Comparison of ENCODE assay signal across 16 cellular contexts in the genomic region with DNA sequence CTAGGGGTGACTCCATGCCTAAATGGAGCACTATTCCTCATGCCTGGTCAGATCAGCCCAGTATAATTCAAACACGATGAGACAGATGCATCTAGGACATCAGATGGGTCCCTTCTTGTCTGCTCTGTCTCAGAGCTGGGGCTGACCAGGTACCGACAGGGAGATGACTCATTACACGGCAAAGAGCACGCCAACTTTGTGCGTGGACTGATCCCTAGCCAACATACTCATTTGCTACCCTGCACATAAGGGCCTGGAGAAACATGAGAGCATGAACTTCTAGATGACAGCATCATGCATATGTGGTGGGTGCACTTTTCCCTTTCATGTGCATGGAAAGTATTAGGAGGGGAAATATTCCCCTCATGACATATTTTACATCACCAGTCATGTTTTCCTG. TPM values are rescaled to one million over a fixed set of nuclear protein-coding genes. Genes with fewer than 3 reads are reported as not detected.
DNase-seq lines count a peak whose midpoint lies in the region; ATAC-seq, FAIRE-seq and TF ChIP-seq lines count a peak whose summit lies in the region.
"Had no signal": no experiment of that assay in that cellular context is flagged by ENCODE, and none has a peak within 500 bp of the region (broad histone marks: within the 10 kb centered on the region; RNA-seq: fewer than 3 reads in every experiment).

No MANE protein-coding gene starts in this region.

- no peak overlapping the region for H2AFZ ChIP-seq in GM23248
- no peak overlapping the region for H2AFZ ChIP-seq in astrocyte (ENCODE audit: low read depth, low read length)

- TF ChIP-seq CTCF in activated CD8-positive, alpha-beta T cell treated with anti-CD3 and anti-CD28 coated beads for 36 hours (IDR thresholded peaks at IDR 0.05): no peak
- TF ChIP-seq CTCF in astrocyte (IDR thresholded peaks at IDR 0.05; ENCODE audit: insufficient read depth, low read depth, low read length): no peak
- no peak for TF ChIP-seq CTCF in fibroblast of mammary gland (conservative IDR thresholded peaks at IDR 0.05; ENCODE audit: control insufficient read depth, insufficient read depth, low read depth, low read length)

- CTCF ChIA-PET in activated CD8-positive, alpha-beta T cell treated with anti-CD3 and anti-CD28 coated beads for 36 hours (lab: Charles Lee): interaction anchor here (1.2 kb wide), 1 partner anchor 302 kb away, joined by 4 read pairs; no protein-coding TSS in a partner anchor
- CTCF ChIA-PET in activated CD8-positive, alpha-beta T cell treated with anti-CD3 and anti-CD28 coated beads, Interleukin-2, amount 10 ng/mL, durations not matched to agents 7 days and 5 days (lab: Charles Lee): interaction anchor here (1.1 kb wide), 1 partner anchor 302 kb away, joined by 3 read pairs; no protein-coding TSS in a partner anchor

- in situ Hi-C loops in GM23248 (cut with MboI): no loop called here

- no peak for FAIRE-seq in astrocyte (lab: Jason Lieb, UNC)
- FAIRE-seq: GM12878, H1 had no signal

- H3K4me1 Mint-ChIP-seq in activated CD8-positive, alpha-beta T cell treated with anti-CD3 and anti-CD28 coated beads for 36 hours (ENCODE audit: low read depth): peaks cover 25% of the 10 kb centered on the region
- H3K4me1 Mint-ChIP-seq in activated CD8-positive, alpha-beta T cell treated with anti-CD3 and anti-CD28 coated beads, Interleukin-2, amount 10 ng/mL, durations not matched to agents 7 days and 5 days (ENCODE audit: low read depth): peaks cover 24% of the 10 kb centered on the region
- peaks cover 10% of the 10 kb centered on the region for H3K4me1 Mint-ChIP-seq in astrocyte (ENCODE audit: low read depth, unreplicated experiment)

- no peaks in the 10 kb centered on the region for H3F3A ChIP-seq in GM23248 (ENCODE audit: insufficient read depth)

- H4K20me1 ChIP-seq in GM23248 (ENCODE audit: insufficient read depth) (no peaks in the 10 kb centered on the region), astrocyte (ENCODE audit: insufficient read depth, low read length) (no peaks in the 10 kb centered on the region)
- H4K20me1 ChIP-seq: BLaER1 treated with 17β-estradiol and CSF1 and Interleukin-3, amounts not matched to agents 10 nM and 100 nM had no signal

- peaks cover 2% of the 10 kb centered on the region for H3K27me3 Mint-ChIP-seq in activated CD8-positive, alpha-beta T cell treated with anti-CD3 and anti-CD28 coated beads for 36 hours
- H3K27me3 Mint-ChIP-seq in activated CD8-positive, alpha-beta T cell treated with anti-CD3 and anti-CD28 coated beads, Interleukin-2, amount 10 ng/mL, durations not matched to agents 7 days and 5 days (ENCODE audit: low read depth): peaks cover 9% of the 10 kb centered on the region
- H3K27me3 Mint-ChIP-seq in astrocyte (ENCODE audit: low read depth, unreplicated experiment): peaks cover 23% of the 10 kb centered on the region

- H3K9ac ChIP-seq in GM23248 (no peak overlapping the region), astrocyte (ENCODE audit: low read length) (no peak overlapping the region)
- H3K9ac ChIP-seq: BLaER1 treated with 17β-estradiol and CSF1 and Interleukin-3, amounts not matched to agents 10 nM and 100 nM had no signal

- H3K9me3 Mint-ChIP-seq in activated CD8-positive, alpha-beta T cell treated with anti-CD3 and anti-CD28 coated beads for 36 hours: no peaks in the 10 kb centered on the region
- no peaks in the 10 kb centered on the region for H3K9me3 Mint-ChIP-seq in activated CD8-positive, alpha-beta T cell treated with anti-CD3 and anti-CD28 coated beads, Interleukin-2, amount 10 ng/mL, durations not matched to agents 7 days and 5 days (ENCODE audit: insufficient read depth)
- H3K9me3 Mint-ChIP-seq in astrocyte (ENCODE audit: unreplicated experiment): no peaks in the 10 kb centered on the region
- H3K9me3 Mint-ChIP-seq: CD4-positive, CD25-positive, alpha-beta regulatory T cell had no signal

- H3K27ac ChIP-seq in GM23248: no peak overlapping the region
- no peak overlapping the region for H3K27ac ChIP-seq in astrocyte (ENCODE audit: low read depth, low read length)
- H3K27ac ChIP-seq: 22Rv1 had no signal

- peaks cover 8% of the 10 kb centered on the region for H3K4me1 ChIP-seq in GM23248 (ENCODE audit: insufficient read depth)
- peaks cover 5% of the 10 kb centered on the region for H3K4me1 ChIP-seq in astrocyte (ENCODE audit: insufficient read depth, low read length)

- H3K27ac Mint-ChIP-seq in activated CD8-positive, alpha-beta T cell treated with anti-CD3 and anti-CD28 coated beads for 36 hours: no peak overlapping the region
- H3K27ac Mint-ChIP-seq in activated CD8-positive, alpha-beta T cell treated with anti-CD3 and anti-CD28 coated beads, Interleukin-2, amount 10 ng/mL, durations not matched to agents 7 days and 5 days: no peak overlapping the region
- H3K27ac Mint-ChIP-seq in astrocyte (ENCODE audit: unreplicated experiment): no peak overlapping the region

- H3K4me2 ChIP-seq in GM23248 (ENCODE audit: unreplicated experiment) (no peak overlapping the region), astrocyte (ENCODE audit: low read length) (no peak overlapping the region)

- H3K36me3 ChIP-seq in GM23248 (ENCODE audit: low read depth) (no peaks in the 10 kb centered on the region), astrocyte (ENCODE audit: insufficient read depth, low read length) (no peaks in the 10 kb centered on the region)
- H3K36me3 ChIP-seq: BLaER1 treated with 17β-estradiol and CSF1 and Interleukin-3, amounts not matched to agents 10 nM and 100 nM; HAP-1 had no signal

- H3K27me3 ChIP-seq in GM23248 (replicated peaks; ENCODE audit: insufficient read depth) (peaks cover 9% of the 10 kb centered on the region; the same call in 1 of the 2 replicates), astrocyte (ENCODE audit: insufficient read depth, low read length) (no peaks in the 10 kb centered on the region)
- H3K27me3 ChIP-seq: BLaER1 treated with 17β-estradiol and CSF1 and Interleukin-3, amounts not matched to agents 10 nM and 100 nM had no signal

- peak; percentile 3 for DNase-seq in activated CD8-positive, alpha-beta T cell treated with anti-CD3 and anti-CD28 coated beads for 36 hours
- no peak for DNase-seq in activated CD8-positive, alpha-beta T cell treated with anti-CD3 and anti-CD28 coated beads, Interleukin-2, amount 10 ng/mL, durations not matched to agents 7 days and 5 days
- DNase-seq in GM23248: peak; percentile 19
- DNase-seq in astrocyte (ENCODE audit: low read depth): peak; percentile 30
- DNase-seq in fibroblast of mammary gland (ENCODE audit: low read depth): peak; percentile 56
- DNase-seq in AG08396 (ENCODE audit: low spot score): no peak
- DNase-seq in iPS-NIHi7 (ENCODE audit: extremely low spot score): no peak
- DNase-seq: CD4-positive, CD25-positive, alpha-beta regulatory T cell; DMS53 had no signal

- ATAC-seq in activated CD8-positive, alpha-beta T cell treated with anti-CD3 and anti-CD28 coated beads for 36 hours: no peak
- ATAC-seq in activated CD8-positive, alpha-beta T cell treated with anti-CD3 and anti-CD28 coated beads, Interleukin-2, amount 10 ng/mL, durations not matched to agents 7 days and 5 days: no peak
- ATAC-seq in HG03354 (IDR thresholded peaks at IDR 0.05; ENCODE audit: poor library complexity, severe bottlenecking, unreplicated experiment): no peak
- ATAC-seq: GM12878 had no signal

- H3K4me3 ChIP-seq in GM23248 (no peak overlapping the region), astrocyte (ENCODE audit: insufficient read depth, low read depth, low read length) (no peak overlapping the region), fibroblast of mammary gland (ENCODE audit: control insufficient read depth, low read depth, low read length) (no peak overlapping the region)
- H3K4me3 ChIP-seq: BLaER1 treated with 17β-estradiol and CSF1 and Interleukin-3, amounts not matched to agents 10 nM and 100 nM; GM12878; HAP-1 had no signal

- POLR2A ChIA-PET in activated CD8-positive, alpha-beta T cell treated with anti-CD3 and anti-CD28 coated beads for 36 hours (lab: Charles Lee): no interaction called here
- POLR2A ChIA-PET in activated CD8-positive, alpha-beta T cell treated with anti-CD3 and anti-CD28 coated beads, Interleukin-2, amount 10 ng/mL, durations not matched to agents 7 days and 5 days (lab: Charles Lee): no interaction called here

- intact Hi-C loops in activated CD8-positive, alpha-beta T cell treated with anti-CD3 and anti-CD28 coated beads for 36 hours (cut with micrococcal nuclease): loop anchor here (5.0 kb wide), 1 partner anchor 594 kb away; no protein-coding TSS in a partner anchor

- WGBS in GM23248 (ENCODE audit: low coverage in 1 of 2, low lambda C conversion rate in 2 of 2, missing lambda C conversion rate in 2 of 2), 2 experiments: 34 to 35% methylated on average over 5 of the region's 5 CpGs

- no peak overlapping the region for H3K4me3 Mint-ChIP-seq in activated CD8-positive, alpha-beta T cell treated with anti-CD3 and anti-CD28 coated beads for 36 hours
- no peak overlapping the region for H3K4me3 Mint-ChIP-seq in activated CD8-positive, alpha-beta T cell treated with anti-CD3 and anti-CD28 coated beads, Interleukin-2, amount 10 ng/mL, durations not matched to agents 7 days and 5 days
- no peak overlapping the region for H3K4me3 Mint-ChIP-seq in astrocyte (ENCODE audit: unreplicated experiment)
- H3K4me3 Mint-ChIP-seq: CD4-positive, CD25-positive, alpha-beta regulatory T cell had no signal

- H3K36me3 Mint-ChIP-seq in activated CD8-positive, alpha-beta T cell treated with anti-CD3 and anti-CD28 coated beads for 36 hours (ENCODE audit: low read depth): no peaks in the 10 kb centered on the region
- no peaks in the 10 kb centered on the region for H3K36me3 Mint-ChIP-seq in activated CD8-positive, alpha-beta T cell treated with anti-CD3 and anti-CD28 coated beads, Interleukin-2, amount 10 ng/mL, durations not matched to agents 7 days and 5 days (ENCODE audit: low read depth)
- H3K36me3 Mint-ChIP-seq in astrocyte (ENCODE audit: low read depth, unreplicated experiment): no peaks in the 10 kb centered on the region
- H3K36me3 Mint-ChIP-seq: CD4-positive, CD25-positive, alpha-beta regulatory T cell had no signal

- H3K79me2 ChIP-seq in GM23248 (ENCODE audit: insufficient read depth) (no peaks in the 10 kb centered on the region), astrocyte (ENCODE audit: insufficient read depth, low read length) (no peaks in the 10 kb centered on the region)

- no peaks in the 10 kb centered on the region for H3K9me3 ChIP-seq in GM23248 (ENCODE audit: low read depth)
- no peaks in the 10 kb centered on the region for H3K9me3 ChIP-seq in astrocyte (ENCODE audit: insufficient read depth, low read depth, low read length)
- H3K9me3 ChIP-seq: BLaER1 treated with 17β-estradiol and CSF1 and Interleukin-3, amounts not matched to agents 10 nM and 100 nM; HAP-1 had no signal

- no peaks in the 10 kb centered on the region for H3K9me2 ChIP-seq in GM23248 (ENCODE audit: insufficient read depth)

RNA-seq across cellular contexts. Expression of a gene that starts 35.0 kb away (rescaled TPM):
- total RNA-seq in activated CD8-positive, alpha-beta T cell treated with anti-CD3 and anti-CD28 coated beads for 36 hours: not detected
- not detected for total RNA-seq in activated CD8-positive, alpha-beta T cell treated with anti-CD3 and anti-CD28 coated beads, Interleukin-2, amount 10 ng/mL, durations not matched to agents 7 days and 5 days
- total RNA-seq in GM23248 (2014; rRNA removed; shearing (Covaris generic)): not detected in 2 replicates
- polyA plus RNA-seq in GM23248 (2016; fragmentation: Nextera tagmentation; extraction: Ambion mirVana): not detected in 2 replicates
- total RNA-seq in astrocyte: not detected in 2 replicates
- total RNA-seq: A673; CD4-positive, CD25-positive, alpha-beta regulatory T cell; GM12878; H1 had no signal
- polyA plus RNA-seq: CD4-positive, CD25-positive, alpha-beta regulatory T cell; GM12878; H1 had no signal

Comparison
In these comparisons a context has a peak if more than half of its experiments do, and no peak if none do; other contexts are left out.
1. DNase-seq: peak in activated CD8-positive, alpha-beta T cell treated with anti-CD3 and anti-CD28 coated beads for 36 hours (single experiment), GM23248 (single experiment), astrocyte (single experiment) and fibroblast of mammary gland (single experiment); none in activated CD8-positive, alpha-beta T cell treated with anti-CD3 and anti-CD28 coated beads, Interleukin-2, amount 10 ng/mL, durations not matched to agents 7 days and 5 days (single experiment), AG08396 (single experiment) and iPS-NIHi7 (single experiment).